16 cellular contexts compared by ENCODE assay signal in the genomic region with DNA sequence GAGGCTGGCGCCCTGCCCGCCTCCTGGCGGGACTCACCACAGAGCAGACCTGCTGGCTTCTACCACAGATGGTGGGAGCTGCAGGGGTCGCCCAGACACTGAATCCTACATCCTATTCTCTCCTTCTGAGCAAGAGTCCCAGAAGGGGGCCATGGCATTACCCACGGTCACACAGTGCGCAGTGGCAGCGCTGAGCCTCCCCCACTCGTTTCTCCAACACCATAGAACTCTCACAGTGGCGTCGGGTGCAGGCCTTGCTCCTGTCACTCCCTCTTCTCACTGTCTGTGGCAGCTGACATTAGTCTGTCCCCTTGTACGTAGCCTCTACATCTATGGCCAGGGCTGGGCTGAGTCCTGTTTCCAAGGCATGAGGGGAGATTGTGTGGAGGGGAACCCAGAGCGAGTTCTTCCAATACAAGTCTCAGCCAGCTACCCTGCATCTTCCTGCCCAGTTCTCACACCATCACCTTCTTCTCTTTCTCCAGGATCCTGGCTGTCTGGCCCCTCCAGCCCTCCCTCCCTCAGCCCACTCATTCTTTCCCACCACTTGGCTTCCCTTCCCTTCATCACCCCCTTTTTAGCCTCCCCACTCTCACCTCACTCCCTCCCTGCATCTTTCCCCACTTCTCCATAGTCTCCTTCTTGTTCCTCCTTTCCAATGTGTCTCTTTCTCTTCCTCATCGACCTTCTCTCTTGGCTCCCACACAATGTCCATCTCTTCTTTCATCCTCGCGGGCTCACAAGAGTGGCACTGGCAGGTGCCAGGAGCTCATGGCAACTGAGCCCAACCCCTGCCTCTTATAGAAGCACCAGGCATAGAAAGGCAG. TPM values are rescaled to one million over a fixed set of nuclear protein-coding genes. Genes with fewer than 3 reads are reported as not detected.
DNase-seq lines count a peak whose midpoint lies in the region; ATAC-seq, FAIRE-seq and TF ChIP-seq lines count a peak whose summit lies in the region.
"Had no signal": no experiment of that assay in that cellular context is flagged by ENCODE, and none has a peak within 500 bp of the region (broad histone marks: within the 10 kb centered on the region; RNA-seq: fewer than 3 reads in every experiment).

No MANE protein-coding gene starts in this region.

- WGBS in adrenal gland, 4 donors: 87 to 91% (median 90%) methylated on average over 11 to 15 of the region's 15 CpGs

- H3K36me3 Mint-ChIP-seq in astrocyte (ENCODE audit: low read depth, unreplicated experiment) (peaks cover 32% of the 10 kb centered on the region), osteocyte (ENCODE audit: unreplicated experiment) (peaks cover 36% of the 10 kb centered on the region)

- peaks cover 44% of the 10 kb centered on the region for H3K79me2 ChIP-seq in astrocyte (ENCODE audit: insufficient read depth, low read length)

- H3K4me1 ChIP-seq in astrocyte (ENCODE audit: insufficient read depth, low read length) (peaks cover 24% of the 10 kb centered on the region), adrenal gland (replicated peaks in 1 of 2) (peaks cover 22 to 50% of the 10 kb centered on the region in 2 donors)

- H3K27ac ChIP-seq in KOPT-K1 (ENCODE audit: low read depth, low read length, poor library complexity, severe bottlenecking) (peak overlapping the region; percentile 27), astrocyte (ENCODE audit: low read depth, low read length) (no peak overlapping the region), adrenal gland (no peak overlapping the region)
- H3K27ac ChIP-seq: coronary artery, sigmoid colon, SJCRH30, tibial artery had no signal

- no peak for TF ChIP-seq POLR2A in adrenal gland (IDR thresholded peaks at IDR 0.05)

- TF ChIP-seq CTCF in astrocyte (IDR thresholded peaks at IDR 0.05; ENCODE audit: insufficient read depth, low read depth, low read length) (no peak), osteocyte (IDR thresholded peaks at IDR 0.05) (no peak), adrenal gland (IDR thresholded peaks at IDR 0.05) (no peak)

- no peak overlapping the region for H2AFZ ChIP-seq in astrocyte (ENCODE audit: low read depth, low read length)

- no peak overlapping the region for H3K4me2 ChIP-seq in astrocyte (ENCODE audit: low read length)

- DNase-seq in DMS 273 (lab: John Stamatoyannopoulos, UW; ENCODE audit: unreplicated experiment): peak; percentile 79
- no peak for DNase-seq in DMS 273 treated with DMSO at 0.1 percent for 48 hours (lab: John Stamatoyannopoulos, UW)
- no peak for DNase-seq in astrocyte (ENCODE audit: low read depth)
- DNase-seq in osteocyte (ENCODE audit: extremely low spot score, unreplicated experiment): no peak
- no peak for DNase-seq in adrenal gland
- no peak for DNase-seq in OCI-M1 (lab: John Stamatoyannopoulos, UW)
- DNase-seq: 8988T, IMR-90, NCI-H187 treated with DMSO at 0.1 percent for 48 hours, NCI-H774, sigmoid colon, SJCRH30, tibial artery had no signal

- H3K9ac ChIP-seq in astrocyte (ENCODE audit: low read length): no peak overlapping the region

- H3K4me3 ChIP-seq in astrocyte (ENCODE audit: insufficient read depth, low read depth, low read length) (no peak overlapping the region), adrenal gland (no peak overlapping the region)
- H3K4me3 ChIP-seq: coronary artery, sigmoid colon, SJCRH30, tibial artery had no signal

- H3K9me3 Mint-ChIP-seq in astrocyte (ENCODE audit: unreplicated experiment) (no peaks in the 10 kb centered on the region), osteocyte (ENCODE audit: unreplicated experiment) (no peaks in the 10 kb centered on the region)

- H3K4me1 Mint-ChIP-seq in astrocyte (ENCODE audit: low read depth, unreplicated experiment) (peaks cover 8% of the 10 kb centered on the region), osteocyte (ENCODE audit: unreplicated experiment) (peaks cover 15% of the 10 kb centered on the region)

- no peaks in the 10 kb centered on the region for H3K27me3 ChIP-seq in astrocyte (ENCODE audit: insufficient read depth, low read length)
- no peaks in the 10 kb centered on the region for H3K27me3 ChIP-seq in adrenal gland
- H3K27me3 ChIP-seq: sigmoid colon, SJCRH30, tibial artery had no signal

- H3K27me3 Mint-ChIP-seq in astrocyte (ENCODE audit: low read depth, unreplicated experiment): no peaks in the 10 kb centered on the region
- H3K27me3 Mint-ChIP-seq in osteocyte (ENCODE audit: unreplicated experiment): no peaks in the 10 kb centered on the region

- peaks cover 80% of the 10 kb centered on the region for H3K36me3 ChIP-seq in KOPT-K1 (ENCODE audit: insufficient read depth, low read length)
- peaks cover 42% of the 10 kb centered on the region for H3K36me3 ChIP-seq in astrocyte (ENCODE audit: insufficient read depth, low read length)
- peaks cover 0 to 51% of the 10 kb centered on the region in 2 donors for H3K36me3 ChIP-seq in adrenal gland (replicated peaks in 1 of 2)

- no peaks in the 10 kb centered on the region for H3K9me3 ChIP-seq in KOPT-K1 (ENCODE audit: insufficient read depth, low read length, poor library complexity, severe bottlenecking)
- H3K9me3 ChIP-seq in astrocyte (ENCODE audit: insufficient read depth, low read depth, low read length): no peaks in the 10 kb centered on the region
- H3K9me3 ChIP-seq in adrenal gland (replicated peaks in 1 of 3): no peaks in the 10 kb centered on the region
- H3K9me3 ChIP-seq: sigmoid colon, SJCRH30, tibial artery had no signal

- ATAC-seq in esophagus mucosa: no peak

- peaks cover 77% of the 10 kb centered on the region for H4K20me1 ChIP-seq in astrocyte (ENCODE audit: insufficient read depth, low read length)

- intact Hi-C loops in adrenal gland (cut with DNase I): loop anchor here in 1 of 2 donors (5.0 kb wide), 1 partner anchor 139 kb away; no protein-coding TSS in a partner anchor

- H3K27ac Mint-ChIP-seq in astrocyte (ENCODE audit: unreplicated experiment) (peak overlapping the region; percentile 41), osteocyte (ENCODE audit: unreplicated experiment) (peak overlapping the region; percentile 7)

- no peak for FAIRE-seq in astrocyte (lab: Jason Lieb, UNC)

- no peak overlapping the region for H3K4me3 Mint-ChIP-seq in astrocyte (ENCODE audit: unreplicated experiment)
- no peak overlapping the region for H3K4me3 Mint-ChIP-seq in osteocyte (ENCODE audit: unreplicated experiment)

RNA-seq across cellular contexts. Expression of a gene that starts 5.9 kb away (rescaled TPM):
- total RNA-seq in astrocyte (43.2 and 48.0 TPM in 2 replicates), osteocyte (96.9 and 99.0 TPM in 2 replicates), adrenal gland (10 to 100 TPM; 51.7 to 92.6 (median 66.6) TPM), esophagus mucosa (60.7 TPM)
- polyA plus RNA-seq in adrenal gland: 10 to 100 TPM; 37.1 to 80.6 (median 51.3) TPM

RNA-seq across cellular contexts. Expression of a gene that starts 13.9 kb away (rescaled TPM):
- 87.0 and 96.0 TPM in 2 replicates for total RNA-seq in astrocyte
- total RNA-seq in osteocyte: 86.2 and 89.0 TPM in 2 replicates
- total RNA-seq in adrenal gland: 10 to 100 TPM; 21.3 to 61.4 (median 49.7) TPM
- polyA plus RNA-seq in adrenal gland: 10 to 100 TPM; 19.6 to 81.4 (median 47.1) TPM
- total RNA-seq in esophagus mucosa: 61.6 TPM

RNA-seq across cellular contexts. Expression of a gene that starts 26.8 kb away (rescaled TPM):
- total RNA-seq in astrocyte (28.2 and 28.8 TPM in 2 replicates), osteocyte (39.3 and 41.3 TPM in 2 replicates), adrenal gland (10 to 100 TPM; 21.8 to 48.6 (median 40.3) TPM), esophagus mucosa (18.2 TPM)
- 10 to 100 TPM; 22.8 to 89.3 (median 79.1) TPM for polyA plus RNA-seq in adrenal gland

RNA-seq across cellular contexts. Expression of a gene that starts 43.1 kb away (rescaled TPM):
- not detected in 2 replicates for total RNA-seq in astrocyte
- total RNA-seq in osteocyte: not detected in 2 replicates
- total RNA-seq in adrenal gland: under 1 TPM in 6 of 8 donors, not detected in 2; 0.22 to 0.83 (median 0.45) TPM
- polyA plus RNA-seq in adrenal gland: under 1 TPM; 0.13 to 0.48 (median 0.16) TPM
- total RNA-seq in esophagus mucosa: not detected
- total RNA-seq: IMR-90, SJCRH30 had no signal

RNA-seq across cellular contexts. Expression of a gene that starts 54.3 kb away (rescaled TPM):
- total RNA-seq in astrocyte (not detected in 2 replicates), osteocyte (not detected in 2 replicates), adrenal gland (1 to 10 TPM in 1 of 8 donors, under 1 TPM in 2, not detected in 5; 0.15 to 1.2 (median 0.18) TPM), esophagus mucosa (not detected)
- under 1 TPM in 2 of 3 donors, not detected in 1; 0.13 to 0.16 TPM for polyA plus RNA-seq in adrenal gland
- total RNA-seq: IMR-90 had no signal
- polyA plus RNA-seq: IMR-90 had no signal
